Comparison of ENCODE assay signal across 1 cellular context in the genomic region with DNA sequence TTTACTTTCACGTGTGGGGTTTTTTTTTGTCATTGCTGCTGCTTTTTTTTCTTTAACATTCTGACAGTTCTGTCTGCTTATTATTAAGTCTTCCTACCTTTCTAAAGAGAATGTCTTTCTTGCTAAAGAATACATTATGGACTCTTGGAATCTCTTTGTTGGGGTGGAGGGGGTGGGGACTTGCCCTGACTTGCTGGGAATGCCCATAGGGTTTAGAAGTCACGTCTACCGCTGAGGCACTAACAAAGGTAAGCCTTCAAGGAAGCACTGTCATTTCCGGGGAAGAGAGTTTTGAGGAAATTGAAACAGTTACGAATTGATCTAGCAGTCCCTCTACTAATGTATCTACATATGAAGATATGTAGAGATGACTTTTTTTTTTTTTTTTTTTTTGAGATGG.
TF ChIP-seq lines count a peak whose summit lies in the region.

No MANE protein-coding gene starts in this region.

TF ChIP-seq in GM23338, 12 proteins besides CTCF, POLR2A, EP300 and RAD21 (continued from another document):
- TF ChIP-seq, protein P1, sequence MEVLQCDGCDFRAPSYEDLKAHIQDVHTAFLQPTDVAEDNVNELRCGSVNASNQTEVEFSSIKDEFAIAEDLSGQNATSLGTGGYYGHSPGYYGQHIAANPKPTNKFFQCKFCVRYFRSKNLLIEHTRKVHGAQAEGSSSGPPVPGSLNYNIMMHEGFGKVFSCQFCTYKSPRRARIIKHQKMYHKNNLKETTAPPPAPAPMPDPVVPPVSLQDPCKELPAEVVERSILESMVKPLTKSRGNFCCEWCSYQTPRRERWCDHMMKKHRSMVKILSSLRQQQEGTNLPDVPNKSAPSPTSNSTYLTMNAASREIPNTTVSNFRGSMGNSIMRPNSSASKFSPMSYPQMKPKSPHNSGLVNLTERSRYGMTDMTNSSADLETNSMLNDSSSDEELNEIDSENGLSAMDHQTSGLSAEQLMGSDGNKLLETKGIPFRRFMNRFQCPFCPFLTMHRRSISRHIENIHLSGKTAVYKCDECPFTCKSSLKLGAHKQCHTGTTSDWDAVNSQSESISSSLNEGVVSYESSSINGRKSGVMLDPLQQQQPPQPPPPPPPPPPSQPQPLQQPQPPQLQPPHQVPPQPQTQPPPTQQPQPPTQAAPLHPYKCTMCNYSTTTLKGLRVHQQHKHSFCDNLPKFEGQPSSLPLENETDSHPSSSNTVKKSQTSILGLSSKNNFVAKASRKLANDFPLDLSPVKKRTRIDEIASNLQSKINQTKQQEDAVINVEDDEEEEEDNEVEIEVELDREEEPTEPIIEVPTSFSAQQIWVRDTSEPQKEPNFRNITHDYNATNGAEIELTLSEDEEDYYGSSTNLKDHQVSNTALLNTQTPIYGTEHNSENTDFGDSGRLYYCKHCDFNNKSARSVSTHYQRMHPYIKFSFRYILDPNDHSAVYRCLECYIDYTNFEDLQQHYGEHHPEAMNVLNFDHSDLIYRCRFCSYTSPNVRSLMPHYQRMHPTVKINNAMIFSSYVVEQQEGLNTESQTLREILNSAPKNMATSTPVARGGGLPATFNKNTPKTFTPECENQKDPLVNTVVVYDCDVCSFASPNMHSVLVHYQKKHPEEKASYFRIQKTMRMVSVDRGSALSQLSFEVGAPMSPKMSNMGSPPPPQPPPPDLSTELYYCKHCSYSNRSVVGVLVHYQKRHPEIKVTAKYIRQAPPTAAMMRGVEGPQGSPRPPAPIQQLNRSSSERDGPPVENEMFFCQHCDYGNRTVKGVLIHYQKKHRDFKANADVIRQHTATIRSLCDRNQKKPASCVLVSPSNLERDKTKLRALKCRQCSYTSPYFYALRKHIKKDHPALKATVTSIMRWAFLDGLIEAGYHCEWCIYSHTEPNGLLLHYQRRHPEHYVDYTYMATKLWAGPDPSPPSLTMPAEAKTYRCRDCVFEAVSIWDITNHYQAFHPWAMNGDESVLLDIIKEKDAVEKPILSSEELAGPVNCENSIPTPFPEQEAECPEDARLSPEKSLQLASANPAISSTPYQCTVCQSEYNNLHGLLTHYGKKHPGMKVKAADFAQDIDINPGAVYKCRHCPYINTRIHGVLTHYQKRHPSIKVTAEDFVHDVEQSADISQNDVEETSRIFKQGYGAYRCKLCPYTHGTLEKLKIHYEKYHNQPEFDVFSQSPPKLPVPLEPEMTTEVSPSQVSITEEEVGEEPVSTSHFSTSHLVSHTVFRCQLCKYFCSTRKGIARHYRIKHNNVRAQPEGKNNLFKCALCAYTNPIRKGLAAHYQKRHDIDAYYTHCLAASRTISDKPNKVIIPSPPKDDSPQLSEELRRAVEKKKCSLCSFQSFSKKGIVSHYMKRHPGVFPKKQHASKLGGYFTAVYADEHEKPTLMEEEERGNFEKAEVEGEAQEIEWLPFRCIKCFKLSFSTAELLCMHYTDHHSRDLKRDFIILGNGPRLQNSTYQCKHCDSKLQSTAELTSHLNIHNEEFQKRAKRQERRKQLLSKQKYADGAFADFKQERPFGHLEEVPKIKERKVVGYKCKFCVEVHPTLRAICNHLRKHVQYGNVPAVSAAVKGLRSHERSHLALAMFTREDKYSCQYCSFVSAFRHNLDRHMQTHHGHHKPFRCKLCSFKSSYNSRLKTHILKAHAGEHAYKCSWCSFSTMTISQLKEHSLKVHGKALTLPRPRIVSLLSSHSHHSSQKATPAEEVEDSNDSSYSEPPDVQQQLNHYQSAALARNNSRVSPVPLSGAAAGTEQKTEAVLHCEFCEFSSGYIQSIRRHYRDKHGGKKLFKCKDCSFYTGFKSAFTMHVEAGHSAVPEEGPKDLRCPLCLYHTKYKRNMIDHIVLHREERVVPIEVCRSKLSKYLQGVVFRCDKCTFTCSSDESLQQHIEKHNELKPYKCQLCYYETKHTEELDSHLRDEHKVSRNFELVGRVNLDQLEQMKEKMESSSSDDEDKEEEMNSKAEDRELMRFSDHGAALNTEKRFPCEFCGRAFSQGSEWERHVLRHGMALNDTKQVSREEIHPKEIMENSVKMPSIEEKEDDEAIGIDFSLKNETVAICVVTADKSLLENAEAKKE (CRISPR knock-in tag; IDR thresholded peaks at IDR 0.05): no peak
